8 cellular contexts compared by ENCODE assay signal in the genomic region with DNA sequence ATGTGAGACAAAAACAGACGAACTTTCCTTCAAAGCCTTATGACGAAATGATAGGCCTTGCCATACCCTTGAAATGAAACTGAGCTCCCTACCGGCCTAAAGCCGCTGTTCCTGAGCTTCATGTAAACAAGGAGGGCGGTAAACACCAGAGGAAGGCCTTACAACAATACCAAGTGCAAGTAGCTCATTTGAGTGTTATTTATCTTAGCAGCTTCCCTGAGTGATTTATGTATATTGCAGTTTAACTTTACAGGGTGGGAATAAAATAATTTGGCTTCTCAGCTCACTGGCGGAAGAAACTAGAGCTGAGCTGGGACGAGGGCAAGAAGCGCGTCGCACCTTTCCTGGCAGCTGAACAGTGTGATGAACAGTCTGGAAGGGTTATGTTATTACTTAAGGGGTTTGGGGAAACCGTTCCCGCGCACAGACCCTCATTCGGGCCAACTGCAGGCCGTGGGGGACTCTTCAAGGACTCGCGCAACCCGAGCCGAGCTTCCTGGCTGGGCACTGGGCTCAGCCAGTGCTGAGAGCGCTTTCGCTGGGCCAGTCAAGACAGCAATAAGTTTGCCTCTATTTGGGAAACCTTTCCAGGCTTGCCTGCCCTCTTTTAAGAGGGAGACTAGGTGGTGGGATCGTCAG.
DNase-seq lines count a peak whose midpoint lies in the region; ATAC-seq and TF ChIP-seq lines count a peak whose summit lies in the region.

No MANE protein-coding gene starts in this region.

- H3K4me1 Mint-ChIP-seq in GM23338 (peaks cover 63% of the 10 kb centered on the region), endothelial cell (ENCODE audit: unreplicated experiment) (peaks cover 54% of the 10 kb centered on the region), osteocyte (ENCODE audit: unreplicated experiment) (peaks cover 59% of the 10 kb centered on the region)

- H2AFZ ChIP-seq in GM23338: peak overlapping the region; percentile 96

- H3K36me3 ChIP-seq in BE2C (peaks cover 4% of the 10 kb centered on the region), GM23338 (ENCODE audit: insufficient read depth) (no peaks in the 10 kb centered on the region)

- peaks cover 20% of the 10 kb centered on the region for H4K20me1 ChIP-seq in GM23338 (replicated peaks; ENCODE audit: insufficient read depth)

- peaks cover 14% of the 10 kb centered on the region for H3K27me3 ChIP-seq in BE2C
- peaks cover 91% of the 10 kb centered on the region for H3K27me3 ChIP-seq in GM23338 (ENCODE audit: insufficient read depth)

- no peak overlapping the region for H3K27ac ChIP-seq in GM23338 (ENCODE audit: low read depth)

- H3K9me3 Mint-ChIP-seq in GM23338 (peaks cover 2% of the 10 kb centered on the region; the same call in 2 of the 3 replicates), endothelial cell (ENCODE audit: unreplicated experiment) (no peaks in the 10 kb centered on the region), osteocyte (ENCODE audit: unreplicated experiment) (no peaks in the 10 kb centered on the region)

- peak overlapping the region; percentile 79 for H3K4me3 Mint-ChIP-seq in GM23338
- H3K4me3 Mint-ChIP-seq in endothelial cell (ENCODE audit: unreplicated experiment): peak overlapping the region; percentile 92
- peak overlapping the region; percentile 81 for H3K4me3 Mint-ChIP-seq in osteocyte (ENCODE audit: unreplicated experiment)

- DNase-seq in BE2C: no peak
- peak; percentile 50 for DNase-seq in GM23338 (ENCODE audit: low spot score)
- DNase-seq in SIG-M5 treated with dmso at 0.1 percent for 504 hours (lab: John Stamatoyannopoulos, UW; ENCODE audit: unreplicated experiment): peak; percentile 62
- DNase-seq in endothelial cell (ENCODE audit: low spot score): no peak
- no peak for DNase-seq in osteocyte (ENCODE audit: extremely low spot score, unreplicated experiment)

- H3K27me3 Mint-ChIP-seq in GM23338 (ENCODE audit: insufficient read depth, low read depth, poor library complexity): peaks cover 82% of the 10 kb centered on the region
- H3K27me3 Mint-ChIP-seq in endothelial cell (ENCODE audit: unreplicated experiment): peaks cover 38% of the 10 kb centered on the region
- peaks cover 19% of the 10 kb centered on the region for H3K27me3 Mint-ChIP-seq in osteocyte (ENCODE audit: unreplicated experiment)

- H3K36me3 Mint-ChIP-seq in GM23338 (ENCODE audit: low read depth) (no peaks in the 10 kb centered on the region; the same call in 2 of the 3 replicates), endothelial cell (ENCODE audit: low read depth, unreplicated experiment) (peaks cover 4% of the 10 kb centered on the region), osteocyte (ENCODE audit: unreplicated experiment) (peaks cover 6% of the 10 kb centered on the region)

- H3K4me3 ChIP-seq in BE2C (ENCODE audit: low read depth, low read length) (peak overlapping the region; percentile 87), GM23338 (peak overlapping the region; percentile 89)

- H3K4me2 ChIP-seq in GM23338: peak overlapping the region; percentile 95

- no peaks in the 10 kb centered on the region for H3K9me2 ChIP-seq in GM23338 (ENCODE audit: insufficient read depth)

- H3K27ac Mint-ChIP-seq in GM23338: no peak overlapping the region
- peak overlapping the region; percentile 67 for H3K27ac Mint-ChIP-seq in endothelial cell (ENCODE audit: unreplicated experiment)
- H3K27ac Mint-ChIP-seq in osteocyte (ENCODE audit: unreplicated experiment): peak overlapping the region; percentile 89

- H3K4me1 ChIP-seq in BE2C: peaks cover 2% of the 10 kb centered on the region; the same call in 1 of the 2 replicates
- H3K4me1 ChIP-seq in GM23338 (ENCODE audit: insufficient read depth): peaks cover 66% of the 10 kb centered on the region

- ATAC-seq in GM23338: no peak
- no peak for ATAC-seq in GM21825 (IDR thresholded peaks at IDR 0.05; ENCODE audit: unreplicated experiment)
- no peak for ATAC-seq in GM19328 (IDR thresholded peaks at IDR 0.05; ENCODE audit: unreplicated experiment)
- ATAC-seq in HG02763 (IDR thresholded peaks at IDR 0.05; ENCODE audit: unreplicated experiment): no peak

- TF ChIP-seq CTCF in BE2C (IDR thresholded peaks at IDR 0.05; ENCODE audit: low read depth, low read length) (no peak), GM23338 (conservative IDR thresholded peaks at IDR 0.05; ENCODE audit: low read depth in 2 of 2) (no peak), endothelial cell (IDR thresholded peaks at IDR 0.05; ENCODE audit: unreplicated experiment) (no peak), osteocyte (IDR thresholded peaks at IDR 0.05) (no peak)

- H3F3A ChIP-seq in GM23338 (replicated peaks; ENCODE audit: low read depth): peaks cover 54% of the 10 kb centered on the region

- H3K79me2 ChIP-seq in GM23338 (replicated peaks; ENCODE audit: insufficient read depth): no peaks in the 10 kb centered on the region

- H3K9me3 ChIP-seq in BE2C: no peaks in the 10 kb centered on the region

TF ChIP-seq in GM23338, 12 proteins besides CTCF, POLR2A, EP300 and RAD21 (continues in another document):
- TF ChIP-seq POLR2AphosphoS5 (IDR thresholded peaks at IDR 0.05; ENCODE audit: low read depth): no peak
- peak; percentile 99 for TF ChIP-seq EZH2 (IDR thresholded peaks at IDR 0.05; ENCODE audit: low read depth, unreplicated experiment)
- TF ChIP-seq, protein P1, sequence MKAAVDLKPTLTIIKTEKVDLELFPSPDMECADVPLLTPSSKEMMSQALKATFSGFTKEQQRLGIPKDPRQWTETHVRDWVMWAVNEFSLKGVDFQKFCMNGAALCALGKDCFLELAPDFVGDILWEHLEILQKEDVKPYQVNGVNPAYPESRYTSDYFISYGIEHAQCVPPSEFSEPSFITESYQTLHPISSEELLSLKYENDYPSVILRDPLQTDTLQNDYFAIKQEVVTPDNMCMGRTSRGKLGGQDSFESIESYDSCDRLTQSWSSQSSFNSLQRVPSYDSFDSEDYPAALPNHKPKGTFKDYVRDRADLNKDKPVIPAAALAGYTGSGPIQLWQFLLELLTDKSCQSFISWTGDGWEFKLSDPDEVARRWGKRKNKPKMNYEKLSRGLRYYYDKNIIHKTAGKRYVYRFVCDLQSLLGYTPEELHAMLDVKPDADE (IDR thresholded peaks at IDR 0.05): no peak
- TF ChIP-seq JUNB (IDR thresholded peaks at IDR 0.05; ENCODE audit: unreplicated experiment): no peak
- peak; percentile 59 for TF ChIP-seq EZH2phosphoT487 (IDR thresholded peaks at IDR 0.05; ENCODE audit: unreplicated experiment)
- no peak for TF ChIP-seq ZNF114 (CRISPR knock-in tag; IDR thresholded peaks at IDR 0.05)
- TF ChIP-seq ZNF331 (CRISPR knock-in tag; IDR thresholded peaks at IDR 0.05; ENCODE audit: low read depth): no peak
- TF ChIP-seq, protein P2, sequence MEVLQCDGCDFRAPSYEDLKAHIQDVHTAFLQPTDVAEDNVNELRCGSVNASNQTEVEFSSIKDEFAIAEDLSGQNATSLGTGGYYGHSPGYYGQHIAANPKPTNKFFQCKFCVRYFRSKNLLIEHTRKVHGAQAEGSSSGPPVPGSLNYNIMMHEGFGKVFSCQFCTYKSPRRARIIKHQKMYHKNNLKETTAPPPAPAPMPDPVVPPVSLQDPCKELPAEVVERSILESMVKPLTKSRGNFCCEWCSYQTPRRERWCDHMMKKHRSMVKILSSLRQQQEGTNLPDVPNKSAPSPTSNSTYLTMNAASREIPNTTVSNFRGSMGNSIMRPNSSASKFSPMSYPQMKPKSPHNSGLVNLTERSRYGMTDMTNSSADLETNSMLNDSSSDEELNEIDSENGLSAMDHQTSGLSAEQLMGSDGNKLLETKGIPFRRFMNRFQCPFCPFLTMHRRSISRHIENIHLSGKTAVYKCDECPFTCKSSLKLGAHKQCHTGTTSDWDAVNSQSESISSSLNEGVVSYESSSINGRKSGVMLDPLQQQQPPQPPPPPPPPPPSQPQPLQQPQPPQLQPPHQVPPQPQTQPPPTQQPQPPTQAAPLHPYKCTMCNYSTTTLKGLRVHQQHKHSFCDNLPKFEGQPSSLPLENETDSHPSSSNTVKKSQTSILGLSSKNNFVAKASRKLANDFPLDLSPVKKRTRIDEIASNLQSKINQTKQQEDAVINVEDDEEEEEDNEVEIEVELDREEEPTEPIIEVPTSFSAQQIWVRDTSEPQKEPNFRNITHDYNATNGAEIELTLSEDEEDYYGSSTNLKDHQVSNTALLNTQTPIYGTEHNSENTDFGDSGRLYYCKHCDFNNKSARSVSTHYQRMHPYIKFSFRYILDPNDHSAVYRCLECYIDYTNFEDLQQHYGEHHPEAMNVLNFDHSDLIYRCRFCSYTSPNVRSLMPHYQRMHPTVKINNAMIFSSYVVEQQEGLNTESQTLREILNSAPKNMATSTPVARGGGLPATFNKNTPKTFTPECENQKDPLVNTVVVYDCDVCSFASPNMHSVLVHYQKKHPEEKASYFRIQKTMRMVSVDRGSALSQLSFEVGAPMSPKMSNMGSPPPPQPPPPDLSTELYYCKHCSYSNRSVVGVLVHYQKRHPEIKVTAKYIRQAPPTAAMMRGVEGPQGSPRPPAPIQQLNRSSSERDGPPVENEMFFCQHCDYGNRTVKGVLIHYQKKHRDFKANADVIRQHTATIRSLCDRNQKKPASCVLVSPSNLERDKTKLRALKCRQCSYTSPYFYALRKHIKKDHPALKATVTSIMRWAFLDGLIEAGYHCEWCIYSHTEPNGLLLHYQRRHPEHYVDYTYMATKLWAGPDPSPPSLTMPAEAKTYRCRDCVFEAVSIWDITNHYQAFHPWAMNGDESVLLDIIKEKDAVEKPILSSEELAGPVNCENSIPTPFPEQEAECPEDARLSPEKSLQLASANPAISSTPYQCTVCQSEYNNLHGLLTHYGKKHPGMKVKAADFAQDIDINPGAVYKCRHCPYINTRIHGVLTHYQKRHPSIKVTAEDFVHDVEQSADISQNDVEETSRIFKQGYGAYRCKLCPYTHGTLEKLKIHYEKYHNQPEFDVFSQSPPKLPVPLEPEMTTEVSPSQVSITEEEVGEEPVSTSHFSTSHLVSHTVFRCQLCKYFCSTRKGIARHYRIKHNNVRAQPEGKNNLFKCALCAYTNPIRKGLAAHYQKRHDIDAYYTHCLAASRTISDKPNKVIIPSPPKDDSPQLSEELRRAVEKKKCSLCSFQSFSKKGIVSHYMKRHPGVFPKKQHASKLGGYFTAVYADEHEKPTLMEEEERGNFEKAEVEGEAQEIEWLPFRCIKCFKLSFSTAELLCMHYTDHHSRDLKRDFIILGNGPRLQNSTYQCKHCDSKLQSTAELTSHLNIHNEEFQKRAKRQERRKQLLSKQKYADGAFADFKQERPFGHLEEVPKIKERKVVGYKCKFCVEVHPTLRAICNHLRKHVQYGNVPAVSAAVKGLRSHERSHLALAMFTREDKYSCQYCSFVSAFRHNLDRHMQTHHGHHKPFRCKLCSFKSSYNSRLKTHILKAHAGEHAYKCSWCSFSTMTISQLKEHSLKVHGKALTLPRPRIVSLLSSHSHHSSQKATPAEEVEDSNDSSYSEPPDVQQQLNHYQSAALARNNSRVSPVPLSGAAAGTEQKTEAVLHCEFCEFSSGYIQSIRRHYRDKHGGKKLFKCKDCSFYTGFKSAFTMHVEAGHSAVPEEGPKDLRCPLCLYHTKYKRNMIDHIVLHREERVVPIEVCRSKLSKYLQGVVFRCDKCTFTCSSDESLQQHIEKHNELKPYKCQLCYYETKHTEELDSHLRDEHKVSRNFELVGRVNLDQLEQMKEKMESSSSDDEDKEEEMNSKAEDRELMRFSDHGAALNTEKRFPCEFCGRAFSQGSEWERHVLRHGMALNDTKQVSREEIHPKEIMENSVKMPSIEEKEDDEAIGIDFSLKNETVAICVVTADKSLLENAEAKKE (CRISPR knock-in tag; IDR thresholded peaks at IDR 0.05): no peak

Comparison
In these comparisons a context has a peak if more than half of its experiments do, and no peak if none do; other contexts are left out.
1. DNase-seq: peak in GM23338 (single experiment) and SIG-M5 treated with dmso at 0.1 percent for 504 hours (single experiment); none in BE2C (single experiment), endothelial cell (single experiment) and osteocyte (single experiment).
2. Peak in every context shown above with its lines, with median percentiles within 50 percentile points of each other: H3K4me3 Mint-ChIP-seq.